Comparison of ENCODE assay signal across 1 cellular context in the genomic region with DNA sequence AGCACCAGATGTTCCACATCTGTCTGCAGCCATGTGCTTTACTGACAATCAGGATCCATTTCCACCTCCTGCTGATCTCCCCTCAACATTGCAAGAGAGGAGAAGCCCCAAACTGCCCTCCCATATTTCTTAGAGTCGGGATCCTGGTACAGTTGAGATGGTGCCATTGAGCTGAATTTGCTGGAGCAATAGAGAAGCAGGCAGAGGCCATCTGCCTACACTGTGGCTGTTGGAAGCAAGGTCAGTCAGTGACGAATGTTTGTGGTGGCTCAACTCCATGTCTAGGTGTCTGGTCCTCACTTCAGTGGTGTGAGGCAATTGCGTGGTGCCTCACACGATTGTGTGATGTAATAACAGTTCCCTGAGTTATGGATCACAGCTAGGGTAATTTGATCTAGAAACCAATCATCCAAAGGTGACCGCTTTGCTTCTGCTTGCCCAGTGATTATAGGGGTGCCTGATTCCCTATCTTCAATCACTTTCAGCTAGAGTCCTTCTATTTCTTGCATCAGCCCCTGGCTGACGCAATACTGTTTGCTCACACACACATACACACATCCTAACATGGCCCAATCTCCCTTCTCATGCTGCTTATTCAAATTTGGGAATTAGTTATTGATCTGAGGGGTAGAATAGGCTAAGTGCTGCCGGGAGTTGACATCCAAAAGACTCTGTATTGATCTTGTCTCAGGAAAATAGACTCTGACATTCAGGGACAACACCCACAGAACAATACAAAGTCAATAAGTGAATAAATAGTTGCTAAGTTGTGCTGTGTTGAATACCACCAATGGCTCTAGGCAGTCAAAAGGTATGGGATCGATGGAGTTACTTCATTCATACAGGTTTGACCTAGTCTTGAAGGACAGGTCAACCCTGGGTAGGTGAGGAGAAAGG.
TF ChIP-seq lines count a peak whose summit lies in the region.

No MANE protein-coding gene starts in this region.

TF ChIP-seq in K562, 482 proteins besides CTCF, POLR2A, EP300 and RAD21 (continued from another document and continues in another):
- TF ChIP-seq ATF3 (IDR thresholded peaks at IDR 0.05) (peak; percentile 97), ATF3 (CRISPR knock-in tag; conservative IDR thresholded peaks at IDR 0.05) (0 out of 2 replicates have a peak, but pooled peaks have one; percentile 48), NFYB (IDR thresholded peaks at IDR 0.05; ENCODE audit: extremely low read depth, insufficient read length) (no peak), NR2C2 (CRISPR knock-in tag; IDR thresholded peaks at IDR 0.05) (no peak), NR2C2 (tag; IDR thresholded peaks at IDR 0.05) (peak; percentile 71), NCOA4 (IDR thresholded peaks at IDR 0.05; ENCODE audit: partially characterized antibody) (no peak), SFPQ (IDR thresholded peaks at IDR 0.05; ENCODE audit: low read depth, low read length) (no peak), KLF13 (tag; IDR thresholded peaks at IDR 0.05; ENCODE audit: borderline replicate concordance, low read depth) (0 out of 2 replicates have a peak, but pooled peaks have one; percentile 30), STAG1 (CRISPR knock-in tag; IDR thresholded peaks at IDR 0.05; ENCODE audit: borderline replicate concordance) (no peak), SP2 (IDR thresholded peaks at IDR 0.05; ENCODE audit: extremely low read depth, low read depth, low read length, poor library complexity, severe bottlenecking) (no peak), NFIX (CRISPR knock-in tag; IDR thresholded peaks at IDR 0.05; ENCODE audit: low read depth) (no peak), ZNF780A (CRISPR knock-in tag; IDR thresholded peaks at IDR 0.05) (no peak), CAMTA2 (CRISPR knock-in tag; conservative IDR thresholded peaks at IDR 0.05) (no peak), SUPT5H (IDR thresholded peaks at IDR 0.05) (no peak), SPI1 (IDR thresholded peaks at IDR 0.05; ENCODE audit: borderline replicate concordance, low read depth, low read length) (no peak), E2F5 (CRISPR knock-in tag; IDR thresholded peaks at IDR 0.05) (no peak), MCM7 (IDR thresholded peaks at IDR 0.05) (no peak), EZH2 (IDR thresholded peaks at IDR 0.05; ENCODE audit: borderline replicate concordance, low read depth, low read length) (no peak), ZNF584 (CRISPR knock-in tag; IDR thresholded peaks at IDR 0.05; ENCODE audit: low read depth) (peak; percentile 95), ZNF408 (CRISPR knock-in tag; IDR thresholded peaks at IDR 0.05; ENCODE audit: low read depth) (no peak), ARNT (IDR thresholded peaks at IDR 0.05) (no peak), GABPA (tag; conservative IDR thresholded peaks at IDR 0.05; ENCODE audit: low read depth) (no peak; the same call in 1 of the 2 replicates), LARP7 (IDR thresholded peaks at IDR 0.05) (no peak), PPARD (CRISPR knock-in tag; IDR thresholded peaks at IDR 0.05) (no peak), HDAC2 (IDR thresholded peaks at IDR 0.05) (no peak), MYNN (IDR thresholded peaks at IDR 0.05) (no peak), MYNN (CRISPR knock-in tag; IDR thresholded peaks at IDR 0.05) (no peak), BRD4 (IDR thresholded peaks at IDR 0.05) (no peak)
- TF ChIP-seq, protein P1, sequence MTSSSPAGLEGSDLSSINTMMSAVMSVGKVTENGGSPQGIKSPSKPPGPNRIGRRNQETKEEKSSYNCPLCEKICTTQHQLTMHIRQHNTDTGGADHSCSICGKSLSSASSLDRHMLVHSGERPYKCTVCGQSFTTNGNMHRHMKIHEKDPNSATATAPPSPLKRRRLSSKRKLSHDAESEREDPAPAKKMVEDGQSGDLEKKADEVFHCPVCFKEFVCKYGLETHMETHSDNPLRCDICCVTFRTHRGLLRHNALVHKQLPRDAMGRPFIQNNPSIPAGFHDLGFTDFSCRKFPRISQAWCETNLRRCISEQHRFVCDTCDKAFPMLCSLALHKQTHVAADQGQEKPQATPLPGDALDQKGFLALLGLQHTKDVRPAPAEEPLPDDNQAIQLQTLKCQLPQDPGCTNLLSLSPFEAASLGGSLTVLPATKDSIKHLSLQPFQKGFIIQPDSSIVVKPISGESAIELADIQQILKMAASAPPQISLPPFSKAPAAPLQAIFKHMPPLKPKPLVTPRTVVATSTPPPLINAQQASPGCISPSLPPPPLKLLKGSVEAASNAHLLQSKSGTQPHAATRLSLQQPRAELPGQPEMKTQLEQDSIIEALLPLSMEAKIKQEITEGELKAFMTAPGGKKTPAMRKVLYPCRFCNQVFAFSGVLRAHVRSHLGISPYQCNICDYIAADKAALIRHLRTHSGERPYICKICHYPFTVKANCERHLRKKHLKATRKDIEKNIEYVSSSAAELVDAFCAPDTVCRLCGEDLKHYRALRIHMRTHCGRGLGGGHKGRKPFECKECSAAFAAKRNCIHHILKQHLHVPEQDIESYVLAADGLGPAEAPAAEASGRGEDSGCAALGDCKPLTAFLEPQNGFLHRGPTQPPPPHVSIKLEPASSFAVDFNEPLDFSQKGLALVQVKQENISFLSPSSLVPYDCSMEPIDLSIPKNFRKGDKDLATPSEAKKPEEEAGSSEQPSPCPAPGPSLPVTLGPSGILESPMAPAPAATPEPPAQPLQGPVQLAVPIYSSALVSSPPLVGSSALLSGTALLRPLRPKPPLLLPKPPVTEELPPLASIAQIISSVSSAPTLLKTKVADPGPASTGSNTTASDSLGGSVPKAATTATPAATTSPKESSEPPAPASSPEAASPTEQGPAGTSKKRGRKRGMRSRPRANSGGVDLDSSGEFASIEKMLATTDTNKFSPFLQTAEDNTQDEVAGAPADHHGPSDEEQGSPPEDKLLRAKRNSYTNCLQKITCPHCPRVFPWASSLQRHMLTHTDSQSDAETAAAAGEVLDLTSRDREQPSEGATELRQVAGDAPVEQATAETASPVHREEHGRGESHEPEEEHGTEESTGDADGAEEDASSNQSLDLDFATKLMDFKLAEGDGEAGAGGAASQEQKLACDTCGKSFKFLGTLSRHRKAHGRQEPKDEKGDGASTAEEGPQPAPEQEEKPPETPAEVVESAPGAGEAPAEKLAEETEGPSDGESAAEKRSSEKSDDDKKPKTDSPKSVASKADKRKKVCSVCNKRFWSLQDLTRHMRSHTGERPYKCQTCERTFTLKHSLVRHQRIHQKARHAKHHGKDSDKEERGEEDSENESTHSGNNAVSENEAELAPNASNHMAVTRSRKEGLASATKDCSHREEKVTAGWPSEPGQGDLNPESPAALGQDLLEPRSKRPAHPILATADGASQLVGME (CRISPR knock-in tag; IDR thresholded peaks at IDR 0.05), result 0 out of 2 replicates have a peak, but pooled peaks have one; percentile 32
- TF ChIP-seq, protein P2, sequence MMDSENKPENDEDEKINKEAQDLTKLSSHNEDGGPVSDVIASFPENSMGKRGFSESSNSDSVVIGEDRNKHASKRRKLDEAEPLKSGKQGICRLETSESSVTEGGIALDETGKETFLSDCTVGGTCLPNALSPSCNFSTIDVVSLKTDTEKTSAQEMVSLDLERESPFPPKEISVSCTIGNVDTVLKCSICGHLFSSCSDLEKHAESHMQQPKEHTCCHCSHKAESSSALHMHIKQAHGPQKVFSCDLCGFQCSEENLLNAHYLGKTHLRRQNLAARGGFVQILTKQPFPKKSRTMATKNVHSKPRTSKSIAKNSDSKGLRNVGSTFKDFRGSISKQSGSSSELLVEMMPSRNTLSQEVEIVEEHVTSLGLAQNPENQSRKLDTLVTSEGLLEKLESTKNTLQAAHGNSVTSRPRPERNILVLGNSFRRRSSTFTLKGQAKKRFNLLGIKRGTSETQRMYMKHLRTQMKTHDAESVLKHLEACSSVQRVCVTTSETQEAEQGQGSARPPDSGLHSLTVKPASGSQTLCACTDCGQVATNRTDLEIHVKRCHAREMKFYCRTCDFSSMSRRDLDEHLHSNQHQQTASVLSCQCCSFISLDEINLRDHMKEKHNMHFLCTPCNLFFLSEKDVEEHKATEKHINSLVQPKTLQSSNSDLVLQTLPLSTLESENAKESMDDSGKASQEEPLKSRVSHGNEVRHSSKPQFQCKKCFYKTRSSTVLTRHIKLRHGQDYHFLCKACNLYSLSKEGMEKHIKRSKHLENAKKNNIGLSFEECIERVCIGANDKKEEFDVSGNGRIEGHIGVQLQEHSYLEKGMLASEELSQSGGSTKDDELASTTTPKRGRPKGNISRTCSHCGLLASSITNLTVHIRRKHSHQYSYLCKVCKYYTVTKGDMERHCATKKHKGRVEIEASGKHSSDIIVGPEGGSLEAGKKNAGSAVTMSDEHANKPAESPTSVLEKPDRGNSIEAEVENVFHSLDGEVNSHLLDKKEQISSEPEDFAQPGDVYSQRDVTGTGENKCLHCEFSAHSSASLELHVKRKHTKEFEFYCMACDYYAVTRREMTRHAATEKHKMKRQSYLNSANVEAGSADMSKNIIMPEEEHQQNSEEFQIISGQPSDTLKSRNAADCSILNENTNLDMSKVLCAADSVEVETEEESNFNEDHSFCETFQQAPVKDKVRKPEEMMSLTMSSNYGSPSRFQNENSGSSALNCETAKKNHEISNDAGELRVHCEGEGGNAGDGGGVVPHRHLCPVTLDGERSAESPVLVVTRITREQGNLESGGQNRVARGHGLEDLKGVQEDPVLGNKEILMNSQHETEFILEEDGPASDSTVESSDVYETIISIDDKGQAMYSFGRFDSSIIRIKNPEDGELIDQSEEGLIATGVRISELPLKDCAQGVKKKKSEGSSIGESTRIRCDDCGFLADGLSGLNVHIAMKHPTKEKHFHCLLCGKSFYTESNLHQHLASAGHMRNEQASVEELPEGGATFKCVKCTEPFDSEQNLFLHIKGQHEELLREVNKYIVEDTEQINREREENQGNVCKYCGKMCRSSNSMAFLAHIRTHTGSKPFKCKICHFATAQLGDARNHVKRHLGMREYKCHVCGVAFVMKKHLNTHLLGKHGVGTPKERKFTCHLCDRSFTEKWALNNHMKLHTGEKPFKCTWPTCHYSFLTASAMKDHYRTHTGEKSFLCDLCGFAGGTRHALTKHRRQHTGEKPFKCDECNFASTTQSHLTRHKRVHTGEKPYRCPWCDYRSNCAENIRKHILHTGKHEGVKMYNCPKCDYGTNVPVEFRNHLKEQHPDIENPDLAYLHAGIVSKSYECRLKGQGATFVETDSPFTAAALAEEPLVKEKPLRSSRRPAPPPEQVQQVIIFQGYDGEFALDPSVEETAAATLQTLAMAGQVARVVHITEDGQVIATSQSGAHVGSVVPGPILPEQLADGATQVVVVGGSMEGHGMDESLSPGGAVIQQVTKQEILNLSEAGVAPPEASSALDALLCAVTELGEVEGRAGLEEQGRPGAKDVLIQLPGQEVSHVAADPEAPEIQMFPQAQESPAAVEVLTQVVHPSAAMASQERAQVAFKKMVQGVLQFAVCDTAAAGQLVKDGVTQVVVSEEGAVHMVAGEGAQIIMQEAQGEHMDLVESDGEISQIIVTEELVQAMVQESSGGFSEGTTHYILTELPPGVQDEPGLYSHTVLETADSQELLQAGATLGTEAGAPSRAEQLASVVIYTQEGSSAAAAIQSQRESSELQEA (IDR thresholded peaks at IDR 0.05; ENCODE audit: low read depth), result no peak
- TF ChIP-seq, protein P3, sequence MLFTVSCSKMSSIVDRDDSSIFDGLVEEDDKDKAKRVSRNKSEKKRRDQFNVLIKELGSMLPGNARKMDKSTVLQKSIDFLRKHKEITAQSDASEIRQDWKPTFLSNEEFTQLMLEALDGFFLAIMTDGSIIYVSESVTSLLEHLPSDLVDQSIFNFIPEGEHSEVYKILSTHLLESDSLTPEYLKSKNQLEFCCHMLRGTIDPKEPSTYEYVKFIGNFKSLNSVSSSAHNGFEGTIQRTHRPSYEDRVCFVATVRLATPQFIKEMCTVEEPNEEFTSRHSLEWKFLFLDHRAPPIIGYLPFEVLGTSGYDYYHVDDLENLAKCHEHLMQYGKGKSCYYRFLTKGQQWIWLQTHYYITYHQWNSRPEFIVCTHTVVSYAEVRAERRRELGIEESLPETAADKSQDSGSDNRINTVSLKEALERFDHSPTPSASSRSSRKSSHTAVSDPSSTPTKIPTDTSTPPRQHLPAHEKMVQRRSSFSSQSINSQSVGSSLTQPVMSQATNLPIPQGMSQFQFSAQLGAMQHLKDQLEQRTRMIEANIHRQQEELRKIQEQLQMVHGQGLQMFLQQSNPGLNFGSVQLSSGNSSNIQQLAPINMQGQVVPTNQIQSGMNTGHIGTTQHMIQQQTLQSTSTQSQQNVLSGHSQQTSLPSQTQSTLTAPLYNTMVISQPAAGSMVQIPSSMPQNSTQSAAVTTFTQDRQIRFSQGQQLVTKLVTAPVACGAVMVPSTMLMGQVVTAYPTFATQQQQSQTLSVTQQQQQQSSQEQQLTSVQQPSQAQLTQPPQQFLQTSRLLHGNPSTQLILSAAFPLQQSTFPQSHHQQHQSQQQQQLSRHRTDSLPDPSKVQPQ (CRISPR knock-in tag; IDR thresholded peaks at IDR 0.05; ENCODE audit: borderline replicate concordance), result no peak
- TF ChIP-seq, protein P4, sequence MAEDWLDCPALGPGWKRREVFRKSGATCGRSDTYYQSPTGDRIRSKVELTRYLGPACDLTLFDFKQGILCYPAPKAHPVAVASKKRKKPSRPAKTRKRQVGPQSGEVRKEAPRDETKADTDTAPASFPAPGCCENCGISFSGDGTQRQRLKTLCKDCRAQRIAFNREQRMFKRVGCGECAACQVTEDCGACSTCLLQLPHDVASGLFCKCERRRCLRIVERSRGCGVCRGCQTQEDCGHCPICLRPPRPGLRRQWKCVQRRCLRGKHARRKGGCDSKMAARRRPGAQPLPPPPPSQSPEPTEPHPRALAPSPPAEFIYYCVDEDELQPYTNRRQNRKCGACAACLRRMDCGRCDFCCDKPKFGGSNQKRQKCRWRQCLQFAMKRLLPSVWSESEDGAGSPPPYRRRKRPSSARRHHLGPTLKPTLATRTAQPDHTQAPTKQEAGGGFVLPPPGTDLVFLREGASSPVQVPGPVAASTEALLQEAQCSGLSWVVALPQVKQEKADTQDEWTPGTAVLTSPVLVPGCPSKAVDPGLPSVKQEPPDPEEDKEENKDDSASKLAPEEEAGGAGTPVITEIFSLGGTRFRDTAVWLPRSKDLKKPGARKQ (CRISPR knock-in tag; IDR thresholded peaks at IDR 0.05), result no peak
